ENCODE assay signal across 18 cellular contexts in genomic region chr5:126438871-126439270, GRCh38. TPM values are rescaled to one million over a fixed set of nuclear protein-coding genes. Genes with fewer than 3 reads are reported as not detected.
DNase-seq lines count a peak whose midpoint lies in the region; ATAC-seq and TF ChIP-seq lines count a peak whose summit lies in the region.
"Had no signal": no experiment of that assay in that cellular context is flagged by ENCODE, and none has a peak within 500 bp of the region (broad histone marks: within the 10 kb centered on the region; RNA-seq: fewer than 3 reads in every experiment).

No MANE protein-coding gene starts in this region.

- peaks cover 20% of the 10 kb centered on the region for H3K36me3 Mint-ChIP-seq in stimulated activated naive CD8-positive, alpha-beta T cell treated with anti-CD3 and anti-CD28 coated beads, Interleukin-15, Interleukin-2, amounts not matched to agents 100 ng/mL and 50 ng/mL, for 24 hours (ENCODE audit: low read depth)
- peaks cover 13% of the 10 kb centered on the region for H3K36me3 Mint-ChIP-seq in activated T-helper 1 cell treated with anti-CD3 and anti-CD28 coated beads, Interleukin-12 subunit alpha, Interleukin-12 subunit beta, Interleukin-2, Interleukin-4 antibody, amounts not matched to agents 30 ng/mL and 10 ng/mL and 1 ng/mL, durations not matched to agents 14 hours and 24 hours and 36 hours (ENCODE audit: low read depth)
- H3K36me3 Mint-ChIP-seq in immature natural killer cell (peaks cover 0 to 15% (median 5%) of the 10 kb centered on the region in 3 donors), endothelial cell (ENCODE audit: low read depth, unreplicated experiment) (peaks cover 14% of the 10 kb centered on the region)
- H3K36me3 Mint-ChIP-seq in stimulated activated effector memory CD8-positive, alpha-beta T cell treated with anti-CD3 and anti-CD28 coated beads, Interleukin-12 subunit alpha, Interleukin-12 subunit beta, amount 100 ng/mL, for 72 hours = peaks cover 16% of the 10 kb centered on the region
- H3K36me3 Mint-ChIP-seq: naive B cell had no signal

- H3K9me3 Mint-ChIP-seq in stimulated activated naive CD8-positive, alpha-beta T cell treated with anti-CD3 and anti-CD28 coated beads, Interleukin-15, Interleukin-2, amounts not matched to agents 100 ng/mL and 50 ng/mL, for 24 hours = no peaks in the 10 kb centered on the region
- H3K9me3 Mint-ChIP-seq in stimulated activated naive CD8-positive, alpha-beta T cell treated with anti-CD3 and anti-CD28 coated beads, Interleukin-15, amount 100 ng/mL, for 72 hours = no peaks in the 10 kb centered on the region
- H3K9me3 Mint-ChIP-seq in activated T-helper 1 cell treated with anti-CD3 and anti-CD28 coated beads, Interleukin-12 subunit alpha, Interleukin-12 subunit beta, Interleukin-2, Interleukin-4 antibody, amounts not matched to agents 30 ng/mL and 10 ng/mL and 1 ng/mL, durations not matched to agents 14 hours and 24 hours and 36 hours = no peaks in the 10 kb centered on the region
- no peaks in the 10 kb centered on the region for H3K9me3 Mint-ChIP-seq in immature natural killer cell
- no peaks in the 10 kb centered on the region for H3K9me3 Mint-ChIP-seq in stimulated activated effector memory CD8-positive, alpha-beta T cell treated with anti-CD3 and anti-CD28 coated beads, Interleukin-12 subunit alpha, Interleukin-12 subunit beta, amount 100 ng/mL, for 72 hours
- no peaks in the 10 kb centered on the region for H3K9me3 Mint-ChIP-seq in endothelial cell (ENCODE audit: unreplicated experiment)
- H3K9me3 Mint-ChIP-seq: activated T-helper 2 cell treated with anti-CD3 and anti-CD28 coated beads, Interferon-gamma antibody, Interleukin-2, Interleukin-4, amounts not matched to agents 10 μg/mL and 5 μg/mL and 100 μg/mL, durations not matched to agents 14 hours and 24 hours and 36 hours; memory B cell; naive B cell; stimulated activated naive B cell treated with anti-CD40 and anti-IgM and Interleukin-4, amounts not matched to agents 10 μg/mL and 1 μg/mL and 100 μg/mL, for 72 hours had no signal

- DNase-seq in stimulated activated naive CD8-positive, alpha-beta T cell treated with anti-CD3 and anti-CD28 coated beads, Interleukin-15, amount 100 ng/mL, for 72 hours = no peak
- DNase-seq in activated T-helper 1 cell treated with anti-CD3 and anti-CD28 coated beads, Interleukin-12 subunit alpha, Interleukin-12 subunit beta, Interleukin-2, Interleukin-4 antibody, amounts not matched to agents 30 ng/mL and 10 ng/mL and 1 ng/mL, durations not matched to agents 14 hours and 24 hours and 36 hours (ENCODE audit: low spot score) = no peak
- DNase-seq in immature natural killer cell (no peak), endothelial cell (ENCODE audit: low spot score) (no peak), T-helper 2 cell (no peak), GM10266 (ENCODE audit: extremely low spot score) (no peak)
- no peak for DNase-seq in stimulated activated effector memory CD8-positive, alpha-beta T cell treated with anti-CD3 and anti-CD28 coated beads, Interleukin-12 subunit alpha, Interleukin-12 subunit beta, amount 100 ng/mL, for 72 hours (ENCODE audit: low spot score in 2 of 2)
- DNase-seq: ACHN; foreskin melanocyte; naive B cell; NCI-H187 treated with DMSO at 0.1 percent for 48 hours; right lobe of liver; stimulated activated naive B cell treated with anti-CD40 and anti-IgM and Interleukin-4, amounts not matched to agents 10 μg/mL and 1 μg/mL and 100 μg/mL, for 72 hours; T-helper 17 cell had no signal

- no peak for TF ChIP-seq CTCF in endothelial cell (IDR thresholded peaks at IDR 0.05; ENCODE audit: unreplicated experiment)
- no peak for TF ChIP-seq CTCF in GM10266 (IDR thresholded peaks at IDR 0.05; ENCODE audit: control insufficient read depth, insufficient read depth, low read depth, missing control alignments)

- H3K27me3 Mint-ChIP-seq in stimulated activated naive CD8-positive, alpha-beta T cell treated with anti-CD3 and anti-CD28 coated beads, Interleukin-15, Interleukin-2, amounts not matched to agents 100 ng/mL and 50 ng/mL, for 24 hours = no peaks in the 10 kb centered on the region
- no peaks in the 10 kb centered on the region for H3K27me3 Mint-ChIP-seq in stimulated activated naive CD8-positive, alpha-beta T cell treated with anti-CD3 and anti-CD28 coated beads, Interleukin-15, amount 100 ng/mL, for 72 hours
- H3K27me3 Mint-ChIP-seq in activated T-helper 1 cell treated with anti-CD3 and anti-CD28 coated beads, Interleukin-12 subunit alpha, Interleukin-12 subunit beta, Interleukin-2, Interleukin-4 antibody, amounts not matched to agents 30 ng/mL and 10 ng/mL and 1 ng/mL, durations not matched to agents 14 hours and 24 hours and 36 hours (ENCODE audit: insufficient read depth) = no peaks in the 10 kb centered on the region
- peaks cover 0 to 3% (median 2%) of the 10 kb centered on the region in 3 donors for H3K27me3 Mint-ChIP-seq in immature natural killer cell (ENCODE audit: low read depth in 3 of 3)
- no peaks in the 10 kb centered on the region for H3K27me3 Mint-ChIP-seq in endothelial cell (ENCODE audit: unreplicated experiment)
- H3K27me3 Mint-ChIP-seq: memory B cell; naive B cell; stimulated activated naive B cell treated with anti-CD40 and anti-IgM and Interleukin-4, amounts not matched to agents 10 μg/mL and 1 μg/mL and 100 μg/mL, for 72 hours; T-helper 17 cell had no signal

- H3K27ac Mint-ChIP-seq in stimulated activated naive CD8-positive, alpha-beta T cell treated with anti-CD3 and anti-CD28 coated beads, Interleukin-15, Interleukin-2, amounts not matched to agents 100 ng/mL and 50 ng/mL, for 24 hours = peak overlapping the region; percentile 73
- peak overlapping the region in 1 of 2 donors; percentile 49 for H3K27ac Mint-ChIP-seq in stimulated activated naive CD8-positive, alpha-beta T cell treated with anti-CD3 and anti-CD28 coated beads, Interleukin-15, amount 100 ng/mL, for 72 hours
- H3K27ac Mint-ChIP-seq in activated T-helper 1 cell treated with anti-CD3 and anti-CD28 coated beads, Interleukin-12 subunit alpha, Interleukin-12 subunit beta, Interleukin-2, Interleukin-4 antibody, amounts not matched to agents 30 ng/mL and 10 ng/mL and 1 ng/mL, durations not matched to agents 14 hours and 24 hours and 36 hours = peak overlapping the region; percentile 9
- peak overlapping the region in 5 of 6 donors; percentile 77 to 89 (median 88) for H3K27ac Mint-ChIP-seq in immature natural killer cell
- peak overlapping the region; percentile 89 for H3K27ac Mint-ChIP-seq in stimulated activated effector memory CD8-positive, alpha-beta T cell treated with anti-CD3 and anti-CD28 coated beads, Interleukin-12 subunit alpha, Interleukin-12 subunit beta, amount 100 ng/mL, for 72 hours
- H3K27ac Mint-ChIP-seq in endothelial cell (ENCODE audit: unreplicated experiment) = no peak overlapping the region
- H3K27ac Mint-ChIP-seq: memory B cell; naive B cell; stimulated activated naive B cell treated with anti-CD40 and anti-IgM and Interleukin-4, amounts not matched to agents 10 μg/mL and 1 μg/mL and 100 μg/mL, for 72 hours; T-helper 17 cell had no signal

- no peak for ATAC-seq in stimulated activated naive CD8-positive, alpha-beta T cell treated with anti-CD3 and anti-CD28 coated beads, Interleukin-15, amount 100 ng/mL, for 72 hours
- no peak for ATAC-seq in stimulated activated effector memory CD8-positive, alpha-beta T cell treated with anti-CD3 and anti-CD28 coated beads, Interleukin-12 subunit alpha, Interleukin-12 subunit beta, amount 100 ng/mL, for 72 hours
- ATAC-seq: Panc1; stimulated activated naive B cell treated with anti-CD40 and anti-IgM and Interleukin-4, amounts not matched to agents 10 μg/mL and 1 μg/mL and 100 μg/mL, for 72 hours; T-helper 17 cell had no signal

- H3K4me1 Mint-ChIP-seq in stimulated activated naive CD8-positive, alpha-beta T cell treated with anti-CD3 and anti-CD28 coated beads, Interleukin-15, Interleukin-2, amounts not matched to agents 100 ng/mL and 50 ng/mL, for 24 hours (ENCODE audit: low read depth) = peaks cover 28% of the 10 kb centered on the region
- H3K4me1 Mint-ChIP-seq in stimulated activated naive CD8-positive, alpha-beta T cell treated with anti-CD3 and anti-CD28 coated beads, Interleukin-15, amount 100 ng/mL, for 72 hours = peaks cover 30% of the 10 kb centered on the region
- peaks cover 28% of the 10 kb centered on the region for H3K4me1 Mint-ChIP-seq in activated T-helper 1 cell treated with anti-CD3 and anti-CD28 coated beads, Interleukin-12 subunit alpha, Interleukin-12 subunit beta, Interleukin-2, Interleukin-4 antibody, amounts not matched to agents 30 ng/mL and 10 ng/mL and 1 ng/mL, durations not matched to agents 14 hours and 24 hours and 36 hours (ENCODE audit: low read depth)
- peaks cover 29 to 33% of the 10 kb centered on the region in 2 donors for H3K4me1 Mint-ChIP-seq in immature natural killer cell
- H3K4me1 Mint-ChIP-seq in stimulated activated effector memory CD8-positive, alpha-beta T cell treated with anti-CD3 and anti-CD28 coated beads, Interleukin-12 subunit alpha, Interleukin-12 subunit beta, amount 100 ng/mL, for 72 hours = peaks cover 34% of the 10 kb centered on the region
- peaks cover 14% of the 10 kb centered on the region for H3K4me1 Mint-ChIP-seq in endothelial cell (ENCODE audit: unreplicated experiment)
- H3K4me1 Mint-ChIP-seq: naive B cell had no signal

- no peak overlapping the region for H3K4me3 Mint-ChIP-seq in stimulated activated naive CD8-positive, alpha-beta T cell treated with anti-CD3 and anti-CD28 coated beads, Interleukin-15, Interleukin-2, amounts not matched to agents 100 ng/mL and 50 ng/mL, for 24 hours
- peak overlapping the region in 1 of 2 donors; percentile 58 for H3K4me3 Mint-ChIP-seq in stimulated activated naive CD8-positive, alpha-beta T cell treated with anti-CD3 and anti-CD28 coated beads, Interleukin-15, amount 100 ng/mL, for 72 hours
- no peak overlapping the region for H3K4me3 Mint-ChIP-seq in activated T-helper 1 cell treated with anti-CD3 and anti-CD28 coated beads, Interleukin-12 subunit alpha, Interleukin-12 subunit beta, Interleukin-2, Interleukin-4 antibody, amounts not matched to agents 30 ng/mL and 10 ng/mL and 1 ng/mL, durations not matched to agents 14 hours and 24 hours and 36 hours
- H3K4me3 Mint-ChIP-seq in immature natural killer cell = peak overlapping the region in 2 of 5 donors; percentile 69 to 75
- peak overlapping the region; percentile 41 for H3K4me3 Mint-ChIP-seq in stimulated activated effector memory CD8-positive, alpha-beta T cell treated with anti-CD3 and anti-CD28 coated beads, Interleukin-12 subunit alpha, Interleukin-12 subunit beta, amount 100 ng/mL, for 72 hours
- H3K4me3 Mint-ChIP-seq in endothelial cell (ENCODE audit: unreplicated experiment) = no peak overlapping the region
- H3K4me3 Mint-ChIP-seq: memory B cell; naive B cell; stimulated activated naive B cell treated with anti-CD40 and anti-IgM and Interleukin-4, amounts not matched to agents 10 μg/mL and 1 μg/mL and 100 μg/mL, for 72 hours; T-helper 17 cell had no signal

- intact Hi-C loops in activated T-helper 1 cell treated with anti-CD3 and anti-CD28 coated beads, Interleukin-12 subunit alpha, Interleukin-12 subunit beta, Interleukin-2, Interleukin-4 antibody, amounts not matched to agents 30 ng/mL and 10 ng/mL and 1 ng/mL, durations not matched to agents 14 hours and 24 hours and 36 hours (cut with micrococcal nuclease) = loop anchor here (1.0 kb wide), 2 partner anchors 7 to 16 kb away; partner anchors contain the start of gene GRAMD2B

RNA-seq across cellular contexts. Expression of gene GRAMD2B, which starts 15.7 kb away (rescaled TPM):
- total RNA-seq in activated T-helper 1 cell treated with anti-CD3 and anti-CD28 coated beads, Interleukin-12 subunit alpha, Interleukin-12 subunit beta, Interleukin-2, Interleukin-4 antibody, amounts not matched to agents 30 ng/mL and 10 ng/mL and 1 ng/mL, durations not matched to agents 14 hours and 24 hours and 36 hours = 8.3 and 9.5 TPM in 2 replicates
- 10 to 100 TPM in 1 of 3 donors, 1 to 10 TPM in 2; 1.4 to 10.3 (median 4.4) TPM for polyA plus RNA-seq in immature natural killer cell
- 13.4 TPM for total RNA-seq in endothelial cell (ENCODE audit: unreplicated experiment)
